Comparison of ENCODE assay signal across 2 cellular contexts in genomic region chr1:214461305-214461704, GRCh38.
TF ChIP-seq lines count a peak whose summit lies in the region.

No MANE protein-coding gene starts in this region.

TF ChIP-seq in HepG2, 621 proteins besides CTCF, POLR2A, EP300 and RAD21:
- no peak for TF ChIP-seq ZNF350 (CRISPR knock-in tag; IDR thresholded peaks at IDR 0.05; ENCODE audit: borderline replicate concordance, low read depth)
- TF ChIP-seq BORCS8-MEF2B (CRISPR knock-in tag; IDR thresholded peaks at IDR 0.05), result no peak
- TF ChIP-seq HNRNPK (IDR thresholded peaks at IDR 0.05; ENCODE audit: low read depth, low read length, poor library complexity, severe bottlenecking), result no peak
- TF ChIP-seq ZNF558 (CRISPR knock-in tag; IDR thresholded peaks at IDR 0.05; ENCODE audit: borderline replicate concordance), result no peak
- no peak for TF ChIP-seq PHF5A (CRISPR knock-in tag; IDR thresholded peaks at IDR 0.05; ENCODE audit: low read depth, unreplicated experiment)
- 0 out of 2 replicates have a peak, but pooled peaks have one; percentile 15 for TF ChIP-seq ZNF121 (CRISPR knock-in tag; IDR thresholded peaks at IDR 0.05)

TF ChIP-seq in K562, 482 proteins besides CTCF, POLR2A, EP300 and RAD21:
- no peak for TF ChIP-seq KLF10 (CRISPR knock-in tag; IDR thresholded peaks at IDR 0.05)
- no peak for TF ChIP-seq CCNT2 (IDR thresholded peaks at IDR 0.05; ENCODE audit: borderline replicate concordance, extremely low read depth, insufficient read length, low read depth, low read length)
- TF ChIP-seq PURB (CRISPR knock-in tag; IDR thresholded peaks at IDR 0.05; ENCODE audit: low read depth), result no peak
- 0 out of 2 replicates have a peak, but pooled peaks have one; percentile 36 for TF ChIP-seq ZNF121 (CRISPR knock-in tag; conservative IDR thresholded peaks at IDR 0.05)
